14 cellular contexts compared by ENCODE assay signal in the genomic region with DNA sequence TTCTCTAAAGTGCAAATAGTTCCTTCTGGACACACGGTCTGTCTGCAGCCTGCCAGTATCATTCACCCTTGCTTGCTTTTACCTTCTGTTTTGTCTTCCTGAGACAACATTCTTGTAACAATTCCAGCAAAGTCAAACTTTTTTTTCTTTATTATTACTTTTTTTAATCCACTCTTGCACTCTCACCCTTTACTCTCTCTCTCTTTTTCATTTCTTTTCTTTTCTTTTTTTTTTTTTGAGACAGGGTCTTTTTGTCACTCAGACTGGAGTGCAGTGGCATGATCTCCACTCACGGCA. TPM values are rescaled to one million over a fixed set of nuclear protein-coding genes. Genes with fewer than 3 reads are reported as not detected.
A peak's percentile ranks its signal among the peaks of the same experiment; 100 is the strongest.
DNase-seq lines count a peak whose midpoint lies in the region; ATAC-seq and TF ChIP-seq lines count a peak whose summit lies in the region.
"Had no signal": no experiment of that assay in that cellular context is flagged by ENCODE, and none has a peak within 500 bp of the region (broad histone marks: within the 10 kb centered on the region; RNA-seq: fewer than 3 reads in every experiment).

No MANE protein-coding gene starts in this region.

- peak overlapping the region; percentile 91 for H2BK120ac ChIP-seq in trophoblast cell (ENCODE audit: insufficient read depth, low read length, poor library complexity)

- H3K79me2 ChIP-seq in PC-3 (ENCODE audit: low read length) (no peaks in the 10 kb centered on the region), trophoblast cell (ENCODE audit: control insufficient read depth, insufficient read depth, low read length, poor library complexity) (peaks cover 3% of the 10 kb centered on the region)

- POLR2A ChIA-PET in CD4-positive, alpha-beta memory T cell (lab: Charles Lee; ENCODE audit: partially characterized antibody): interaction anchor here (1.4 to 1.9 kb wide), 3 partner anchors 22 to 50 kb away, joined by 6 to 8 read pairs (median 7); no protein-coding TSS in a partner anchor
- POLR2A ChIA-PET in PC-3 (lab: Charles Lee; ENCODE audit: unreplicated experiment): no interaction called here

- peaks cover 29 to 47% (median 37%) of the 10 kb centered on the region in 4 donors for H3K4me1 Mint-ChIP-seq in CD4-positive, alpha-beta memory T cell
- peaks cover 12% of the 10 kb centered on the region for H3K4me1 Mint-ChIP-seq in endodermal cell

- H3K36me3 ChIP-seq in CD4-positive, alpha-beta memory T cell (ENCODE audit: insufficient read depth, low read length): no peaks in the 10 kb centered on the region
- no peaks in the 10 kb centered on the region for H3K36me3 ChIP-seq in PC-3 (ENCODE audit: low read depth, low read length)
- no peaks in the 10 kb centered on the region for H3K36me3 ChIP-seq in endodermal cell (ENCODE audit: control insufficient read depth, insufficient read depth, low read length)
- no peaks in the 10 kb centered on the region for H3K36me3 ChIP-seq in trophoblast cell (ENCODE audit: control insufficient read depth in 1 of 2, insufficient read depth in 2 of 2, low read length in 2 of 2)
- H3K36me3 ChIP-seq in body of pancreas (replicated peaks in 1 of 2; ENCODE audit: insufficient read depth in 1 of 2, low read depth in 2 of 2): no peaks in the 10 kb centered on the region
- no peaks in the 10 kb centered on the region for H3K36me3 ChIP-seq in right atrium auricular region
- H3K36me3 ChIP-seq: adrenal gland had no signal

- H3K4me2 ChIP-seq in PC-3 (ENCODE audit: low read length) (peak overlapping the region; percentile 62), trophoblast cell (ENCODE audit: low read length) (no peak overlapping the region)

- BruUV-seq in PC-3 (replicated peaks; lab: Mats Ljungman, UMichigan): no TSS peak

- no peaks in the 10 kb centered on the region for H3K9me3 ChIP-seq in CD4-positive, alpha-beta memory T cell (ENCODE audit: control insufficient read depth in 1 of 2, low read length in 2 of 2)
- no peaks in the 10 kb centered on the region for H3K9me3 ChIP-seq in PC-3 (ENCODE audit: low read length)
- H3K9me3 ChIP-seq in endodermal cell (ENCODE audit: control insufficient read depth, low read length): no peaks in the 10 kb centered on the region
- no peaks in the 10 kb centered on the region for H3K9me3 ChIP-seq in trophoblast cell (ENCODE audit: insufficient read depth, low read depth, low read length)
- H3K9me3 ChIP-seq in body of pancreas: no peaks in the 10 kb centered on the region
- H3K9me3 ChIP-seq in right atrium auricular region: no peaks in the 10 kb centered on the region
- H3K9me3 ChIP-seq: adrenal gland had no signal

- H4K12ac ChIP-seq in trophoblast cell (ENCODE audit: low read depth, low read length): no peak overlapping the region

- ATAC-seq in PC-3 (no peak), GM18861 (IDR thresholded peaks at IDR 0.05; ENCODE audit: unreplicated experiment) (no peak), body of pancreas (no peak)

- H2BK5ac ChIP-seq in trophoblast cell (ENCODE audit: low read depth, low read length, poor library complexity): peak overlapping the region; percentile 91

- no peak overlapping the region for H3K23ac ChIP-seq in trophoblast cell (ENCODE audit: low read length)

- H3K27me3 ChIP-seq in CD4-positive, alpha-beta memory T cell (ENCODE audit: insufficient read depth, low read length): no peaks in the 10 kb centered on the region
- H3K27me3 ChIP-seq in PC-3 (ENCODE audit: low read length) (no peaks in the 10 kb centered on the region), endodermal cell (ENCODE audit: control insufficient read depth, insufficient read depth, low read length, poor library complexity, severe bottlenecking) (no peaks in the 10 kb centered on the region), trophoblast cell (ENCODE audit: insufficient read depth, low read length) (no peaks in the 10 kb centered on the region), body of pancreas (no peaks in the 10 kb centered on the region), right atrium auricular region (no peaks in the 10 kb centered on the region)
- H3K27me3 ChIP-seq: adrenal gland had no signal

- H3K4me1 ChIP-seq in CD4-positive, alpha-beta memory T cell (ENCODE audit: insufficient read depth, low read length): peaks cover 50% of the 10 kb centered on the region
- H3K4me1 ChIP-seq in PC-3 (ENCODE audit: insufficient read depth, low read length) (peaks cover 19% of the 10 kb centered on the region), endodermal cell (ENCODE audit: control insufficient read depth, insufficient read depth, low read length) (peaks cover 4% of the 10 kb centered on the region), trophoblast cell (ENCODE audit: control insufficient read depth in 1 of 2, insufficient read depth in 2 of 2, low read length in 2 of 2) (peaks cover 25 to 26% of the 10 kb centered on the region in 2 experiments), body of pancreas (peaks cover 11% of the 10 kb centered on the region), right atrium auricular region (peaks cover 0 to 5% of the 10 kb centered on the region in 2 donors)

- peak overlapping the region; percentile 31; the same call in 1 of the 2 replicates for H3K9ac ChIP-seq in PC-3 (ENCODE audit: low read length)
- no peak overlapping the region for H3K9ac ChIP-seq in endodermal cell (ENCODE audit: extremely low read depth, low read length, poor library complexity, severe bottlenecking)
- no peak overlapping the region for H3K9ac ChIP-seq in trophoblast cell (ENCODE audit: low read length)

- H4K8ac ChIP-seq in trophoblast cell (ENCODE audit: low read depth, low read length): peak overlapping the region; percentile 74

- peak overlapping the region; percentile 72 for H3K14ac ChIP-seq in trophoblast cell (ENCODE audit: low read length)

- H3K4me3 Mint-ChIP-seq in CD4-positive, alpha-beta memory T cell: peak overlapping the region in 7 of 8 donors; percentile 58 to 85 (median 75)
- no peak overlapping the region for H3K4me3 Mint-ChIP-seq in endodermal cell
- H3K4me3 Mint-ChIP-seq: memory B cell; stimulated activated naive B cell treated with anti-CD40 and anti-IgM and Interleukin-4, amounts not matched to agents 10 μg/mL and 1 μg/mL and 100 μg/mL, for 72 hours had no signal

- H3K4ac ChIP-seq in trophoblast cell (ENCODE audit: low read depth, low read length): peak overlapping the region; percentile 46

- H4K91ac ChIP-seq in trophoblast cell (ENCODE audit: low read depth, low read length): peak overlapping the region; percentile 94

- TF ChIP-seq CTCF in PC-3 (conservative IDR thresholded peaks at IDR 0.05; ENCODE audit: low read depth, low read length): no peak
- peak; percentile 15 for TF ChIP-seq CTCF in endodermal cell (conservative IDR thresholded peaks at IDR 0.05)
- TF ChIP-seq CTCF in body of pancreas (IDR thresholded peaks at IDR 0.05): peak in 1 of 7 experiments; percentile 14
- no peak for TF ChIP-seq CTCF in right atrium auricular region (IDR thresholded peaks at IDR 0.05)

- CTCF ChIA-PET in CD4-positive, alpha-beta memory T cell (lab: Charles Lee; ENCODE audit: partially characterized antibody): interaction anchor here (1.4 to 1.7 kb wide), 2 partner anchors 14 to 50 kb away, joined by 4 to 7 read pairs; no protein-coding TSS in a partner anchor
- CTCF ChIA-PET in PC-3 (lab: Charles Lee): no interaction called here

- H4K20me1 ChIP-seq in PC-3 (ENCODE audit: low read length): no peaks in the 10 kb centered on the region

- TF ChIP-seq POLR2A in body of pancreas (IDR thresholded peaks at IDR 0.05): no peak

- peaks cover 0 to 4% (median 3%) of the 10 kb centered on the region in 8 donors for H3K9me3 Mint-ChIP-seq in CD4-positive, alpha-beta memory T cell
- H3K9me3 Mint-ChIP-seq in endodermal cell: no peaks in the 10 kb centered on the region
- H3K9me3 Mint-ChIP-seq: memory B cell; stimulated activated naive B cell treated with anti-CD40 and anti-IgM and Interleukin-4, amounts not matched to agents 10 μg/mL and 1 μg/mL and 100 μg/mL, for 72 hours had no signal

- H3K27me3 Mint-ChIP-seq in CD4-positive, alpha-beta memory T cell: no peaks in the 10 kb centered on the region
- H3K27me3 Mint-ChIP-seq in endodermal cell (ENCODE audit: insufficient read depth): no peaks in the 10 kb centered on the region
- H3K27me3 Mint-ChIP-seq: stimulated activated naive B cell treated with anti-CD40 and anti-IgM and Interleukin-4, amounts not matched to agents 10 μg/mL and 1 μg/mL and 100 μg/mL, for 72 hours had no signal

- H2AK5ac ChIP-seq in trophoblast cell (ENCODE audit: low read length): no peak overlapping the region

- intact Hi-C loops in CD4-positive, alpha-beta memory T cell (cut with micrococcal nuclease): loop anchor here (1.0 kb wide), 1 partner anchor 22 kb away; no protein-coding TSS in a partner anchor
- intact Hi-C loops in PC-3 (cut with micrococcal nuclease): no loop called here
- intact Hi-C loops in body of pancreas (cut with DNase I): no loop called here

- H3K4me3 ChIP-seq in CD4-positive, alpha-beta memory T cell (ENCODE audit: low read length in 2 of 2): no peak overlapping the region
- H3K4me3 ChIP-seq in PC-3 (ENCODE audit: low read length) (no peak overlapping the region), endodermal cell (ENCODE audit: low read length) (no peak overlapping the region), trophoblast cell (ENCODE audit: low read depth, low read length) (no peak overlapping the region), body of pancreas (no peak overlapping the region), right atrium auricular region (no peak overlapping the region)
- H3K4me3 ChIP-seq: adrenal gland, K562 had no signal

- peak overlapping the region; percentile 92 to 96 (median 95) for H3K27ac Mint-ChIP-seq in CD4-positive, alpha-beta memory T cell
- peak overlapping the region; percentile 84 for H3K27ac Mint-ChIP-seq in endodermal cell
- H3K27ac Mint-ChIP-seq: memory B cell; stimulated activated naive B cell treated with anti-CD40 and anti-IgM and Interleukin-4, amounts not matched to agents 10 μg/mL and 1 μg/mL and 100 μg/mL, for 72 hours had no signal

- H3K27ac ChIP-seq in CD4-positive, alpha-beta memory T cell (ENCODE audit: low read depth, low read length): no peak overlapping the region
- H3K27ac ChIP-seq in PC-3 (ENCODE audit: low read length) (peak overlapping the region; percentile 93), endodermal cell (ENCODE audit: low read depth, low read length) (no peak overlapping the region), trophoblast cell (ENCODE audit: low read depth, low read length) (peak overlapping the region; percentile 99), body of pancreas (peak overlapping the region in 2 of 4 donors; percentile 7), right atrium auricular region (no peak overlapping the region)
- H3K27ac ChIP-seq: adrenal gland had no signal

- no peak for DNase-seq in CD4-positive, alpha-beta memory T cell
- no peak for DNase-seq in PC-3
- no peak for DNase-seq in endodermal cell
- DNase-seq in trophoblast cell: no peak
- DNase-seq in HuH-7 (ENCODE audit: low spot score): no peak
- no peak for DNase-seq in body of pancreas
- DNase-seq in right atrium auricular region (ENCODE audit: low spot score): no peak
- DNase-seq: dermis blood vessel endothelial cell, T-helper 9 cell had no signal

- H3K18ac ChIP-seq in trophoblast cell (ENCODE audit: low read length): peak overlapping the region; percentile 39

- 51 to 53% methylated on average over 2 of the region's 2 CpGs for WGBS in endodermal cell (ENCODE audit: insufficient coverage in 1 of 2, insufficient read length in 1 of 2), 2 experiments
- WGBS in trophoblast cell (ENCODE audit: extremely low coverage, insufficient coverage, insufficient read length): no CpG with 5 or more reads among the region's 2 CpGs
- WGBS in body of pancreas, 2 donors: 42 to 48% methylated on average over 2 of the region's 2 CpGs

- no peaks in the 10 kb centered on the region for H3K36me3 Mint-ChIP-seq in CD4-positive, alpha-beta memory T cell
- no peaks in the 10 kb centered on the region for H3K36me3 Mint-ChIP-seq in endodermal cell (ENCODE audit: low read depth)
- H3K36me3 Mint-ChIP-seq: memory B cell; stimulated activated naive B cell treated with anti-CD40 and anti-IgM and Interleukin-4, amounts not matched to agents 10 μg/mL and 1 μg/mL and 100 μg/mL, for 72 hours had no signal

- no peaks in the 10 kb centered on the region for H3F3A ChIP-seq in PC-3 (ENCODE audit: low read length, unreplicated experiment)

- H2BK12ac ChIP-seq in trophoblast cell (ENCODE audit: low read length): peak overlapping the region; percentile 70

- H2AFZ ChIP-seq in PC-3 (ENCODE audit: low read length) (peak overlapping the region; percentile 67), trophoblast cell (ENCODE audit: insufficient read depth, low read length, poor library complexity) (no peak overlapping the region)

- H3K79me1 ChIP-seq in trophoblast cell (ENCODE audit: low read length): peaks cover 61% of the 10 kb centered on the region

- no peaks in the 10 kb centered on the region for H3K9me2 ChIP-seq in PC-3 (replicated peaks; ENCODE audit: low read length)

RNA-seq across cellular contexts. Expression of a gene that starts 53.7 kb away (rescaled TPM):
- total RNA-seq in CD4-positive, alpha-beta memory T cell: not detected
- not detected for polyA plus RNA-seq in CD4-positive, alpha-beta memory T cell
- total RNA-seq in PC-3 (2014; rRNA removed) (not detected in 2 replicates), endodermal cell (under 1 TPM in 1 of 2 donors, not detected in 1; 0.53 TPM), body of pancreas (not detected), right atrium auricular region (1 to 10 TPM in 1 of 2 donors, not detected in 1; 2.0 TPM)
- 10.9 TPM for polyA plus RNA-seq in endodermal cell (2013, experiment 1 of 2)
- polyA plus RNA-seq in endodermal cell (2013, experiment 2 of 2): 15.6 TPM
- 28.8 and 36.5 TPM in 2 replicates for polyA plus RNA-seq in trophoblast cell (2013)
- total RNA-seq: dermis blood vessel endothelial cell, K562 had no signal

Comparison
In these comparisons a context has a peak if more than half of its experiments do, and no peak if none do; other contexts are left out.
1. H3K27ac ChIP-seq: peak in PC-3 (single experiment) and trophoblast cell (single experiment); none in CD4-positive, alpha-beta memory T cell (single experiment), endodermal cell (single experiment) and right atrium auricular region (0 of 2).